In the genomic region with DNA sequence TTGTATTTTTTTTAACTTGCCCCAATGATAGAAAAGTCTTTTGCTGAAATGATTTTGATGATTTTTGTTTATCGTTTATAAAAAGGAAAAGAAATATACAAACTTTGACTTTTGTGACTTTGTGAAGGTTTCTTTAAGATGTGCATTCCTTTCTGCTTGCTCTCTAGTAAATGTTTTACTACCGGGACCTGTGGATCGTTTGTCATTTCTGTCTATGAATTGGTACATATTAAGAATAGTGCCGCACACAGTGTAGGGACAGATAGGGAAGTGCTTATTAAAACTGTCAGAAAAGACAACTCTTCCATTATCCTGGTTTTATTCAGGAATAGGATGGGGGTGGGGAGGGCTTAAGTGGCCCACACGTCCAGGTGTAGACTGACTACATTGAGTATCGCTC, we compare ENCODE assay signal across 17 cellular contexts.
DNase-seq lines count a peak whose midpoint lies in the region; ATAC-seq and FAIRE-seq lines count a peak whose summit lies in the region.
"Had no signal": no experiment of that assay in that cellular context is flagged by ENCODE, and none has a peak within 500 bp of the region (broad histone marks: within the 10 kb centered on the region; RNA-seq: fewer than 3 reads in every experiment).

No MANE protein-coding gene starts in this region.

- DNase-seq in activated naive CD4-positive, alpha-beta T cell treated with Interleukin-2 at 50 U/mL for 16 hours = no peak
- DNase-seq in RCC 7860 (ENCODE audit: low spot score) (peak; percentile 55), kidney glomerular epithelial cell (lab: John Stamatoyannopoulos, UW) (peak; percentile 54)
- DNase-seq in stimulated activated effector memory CD8-positive, alpha-beta T cell treated with anti-CD3 and anti-CD28 coated beads, Interleukin-12 subunit alpha, Interleukin-12 subunit beta, amount 100 ng/mL, for 72 hours (ENCODE audit: low spot score in 2 of 2) = no peak
- DNase-seq in activated effector memory CD4-positive, alpha-beta T cell treated with anti-CD3 and anti-CD28 coated beads, Interleukin-2, amount 50 U/mL, for 16 hours = no peak
- DNase-seq: DMS153; NCI-H2029; NCI-H510A treated with DMSO at 0.1 percent for 48 hours; PC-9; stimulated activated CD4-positive, alpha-beta T cell treated with anti-CD3 and anti-CD28 coated beads, Interleukin-1b, Interleukin-23, amount 100 ng/mL, for 48 hours; tibial artery; WERI-Rb-1 had no signal

- no peaks in the 10 kb centered on the region for H3K9me3 Mint-ChIP-seq in activated naive CD4-positive, alpha-beta T cell treated with anti-CD3 and anti-CD28 coated beads, Interleukin-2, amount 50 U/mL, for 24 hours
- no peaks in the 10 kb centered on the region for H3K9me3 Mint-ChIP-seq in stimulated activated effector memory CD8-positive, alpha-beta T cell treated with anti-CD3 and anti-CD28 coated beads, Interleukin-12 subunit alpha, Interleukin-12 subunit beta, amount 100 ng/mL, for 72 hours

- peaks cover 22% of the 10 kb centered on the region for H3K36me3 Mint-ChIP-seq in activated naive CD4-positive, alpha-beta T cell treated with anti-CD3 and anti-CD28 coated beads, Interleukin-2, amount 50 U/mL, for 24 hours
- peaks cover 100% of the 10 kb centered on the region for H3K36me3 Mint-ChIP-seq in stimulated activated effector memory CD8-positive, alpha-beta T cell treated with anti-CD3 and anti-CD28 coated beads, Interleukin-12 subunit alpha, Interleukin-12 subunit beta, amount 100 ng/mL, for 72 hours

- peak; percentile 87 for FAIRE-seq in RCC 7860 (lab: Jason Lieb, UNC)
- FAIRE-seq: colon, keratinocyte had no signal

- peak overlapping the region; percentile 62 for H3K27ac Mint-ChIP-seq in activated naive CD4-positive, alpha-beta T cell treated with anti-CD3 and anti-CD28 coated beads, Interleukin-2, amount 50 U/mL, for 24 hours
- H3K27ac Mint-ChIP-seq in stimulated activated effector memory CD8-positive, alpha-beta T cell treated with anti-CD3 and anti-CD28 coated beads, Interleukin-12 subunit alpha, Interleukin-12 subunit beta, amount 100 ng/mL, for 72 hours = peak overlapping the region; percentile 77

- peaks cover 23% of the 10 kb centered on the region for H3K4me1 Mint-ChIP-seq in activated naive CD4-positive, alpha-beta T cell treated with anti-CD3 and anti-CD28 coated beads, Interleukin-2, amount 50 U/mL, for 24 hours
- H3K4me1 Mint-ChIP-seq in stimulated activated effector memory CD8-positive, alpha-beta T cell treated with anti-CD3 and anti-CD28 coated beads, Interleukin-12 subunit alpha, Interleukin-12 subunit beta, amount 100 ng/mL, for 72 hours = peaks cover 33% of the 10 kb centered on the region

- no peaks in the 10 kb centered on the region for H3K27me3 Mint-ChIP-seq in activated naive CD4-positive, alpha-beta T cell treated with anti-CD3 and anti-CD28 coated beads, Interleukin-2, amount 50 U/mL, for 24 hours

- ATAC-seq in stimulated activated effector memory CD8-positive, alpha-beta T cell treated with anti-CD3 and anti-CD28 coated beads, Interleukin-12 subunit alpha, Interleukin-12 subunit beta, amount 100 ng/mL, for 72 hours = no peak
- ATAC-seq in activated CD4-positive, CD25-positive, alpha-beta regulatory T cell treated with anti-CD3 and anti-CD28 coated beads, Interleukin-2, amount 50 U/mL, for 24 hours = no peak
- ATAC-seq in HG03025 (IDR thresholded peaks at IDR 0.05; ENCODE audit: low FRiP score, unreplicated experiment) = no peak

- H3K4me3 Mint-ChIP-seq in activated naive CD4-positive, alpha-beta T cell treated with anti-CD3 and anti-CD28 coated beads, Interleukin-2, amount 50 U/mL, for 24 hours = no peak overlapping the region
- H3K4me3 Mint-ChIP-seq in stimulated activated effector memory CD8-positive, alpha-beta T cell treated with anti-CD3 and anti-CD28 coated beads, Interleukin-12 subunit alpha, Interleukin-12 subunit beta, amount 100 ng/mL, for 72 hours = no peak overlapping the region

Comparison
In these comparisons a context has a peak if more than half of its experiments do, and no peak if none do; other contexts are left out.
1. DNase-seq: peak in RCC 7860 (single experiment) and kidney glomerular epithelial cell (single experiment); none in activated naive CD4-positive, alpha-beta T cell treated with Interleukin-2 at 50 U/mL for 16 hours (single experiment), stimulated activated effector memory CD8-positive, alpha-beta T cell treated with anti-CD3 and anti-CD28 coated beads, Interleukin-12 subunit alpha, Interleukin-12 subunit beta, amount 100 ng/mL, for 72 hours (0 of 2) and activated effector memory CD4-positive, alpha-beta T cell treated with anti-CD3 and anti-CD28 coated beads, Interleukin-2, amount 50 U/mL, for 16 hours (single experiment).